ENCODE assay signal across 1 cellular context in genomic region chr6:56329296-56330050, GRCh38.
TF ChIP-seq lines count a peak whose summit lies in the region.

No MANE protein-coding gene starts in this region.

TF ChIP-seq in IMR-90, 13 proteins besides CTCF, POLR2A, EP300 and RAD21 (continued from another document):
- TF ChIP-seq CEBPB (IDR thresholded peaks at IDR 0.05; ENCODE audit: low read depth, low read length) (no peak), MXI1 (IDR thresholded peaks at IDR 0.05; ENCODE audit: borderline replicate concordance, low read depth, low read length) (no peak), BHLHE40 (IDR thresholded peaks at IDR 0.05; ENCODE audit: low read depth, low read length) (no peak), SMC3 (IDR thresholded peaks at IDR 0.05; ENCODE audit: low read depth, low read length) (no peak)
